Comparison of ENCODE assay signal across 8 cellular contexts in genomic region chr9:97853056-97853843, GRCh38. TPM values are rescaled to one million over a fixed set of nuclear protein-coding genes. Genes with fewer than 3 reads are reported as not detected.
DNase-seq lines count a peak whose midpoint lies in the region; ATAC-seq and TF ChIP-seq lines count a peak whose summit lies in the region.

Gene FOXE1, plus strand, starts transcription at chr9:97853226. Its CDS starts 689 bp downstream, at chr9:97853915.

- DNase-seq in NCI-H2227 (lab: John Stamatoyannopoulos, UW; ENCODE audit: unreplicated experiment) (peak; percentile 39), NCI-H2227 treated with DMSO at 0.1 percent for 48 hours (lab: John Stamatoyannopoulos, UW) (no peak), smooth muscle cell (lab: John Stamatoyannopoulos, UW; ENCODE audit: unreplicated experiment) (no peak), NCI-H1436 (lab: John Stamatoyannopoulos, UW) (no peak), inferior parietal cortex (ENCODE audit: extremely low spot score) (no peak)

- H3K9me3 ChIP-seq in smooth muscle cell (replicated peaks; ENCODE audit: low read depth), result no peaks in the 10 kb centered on the region

- H3K9ac ChIP-seq in smooth muscle cell (ENCODE audit: low read depth), result no peak within 1 kb of the TSS

- H3K36me3 ChIP-seq in smooth muscle cell (ENCODE audit: low read depth), result no peaks in the 10 kb centered on the region

- no peaks in the 10 kb centered on the region for H3K79me2 ChIP-seq in smooth muscle cell (ENCODE audit: low read depth)

- peak within 1 kb of the TSS; percentile 81 for H3K4me2 ChIP-seq in smooth muscle cell

- no peak for TF ChIP-seq CTCF in VCaP (conservative IDR thresholded peaks at IDR 0.05)
- no peak for TF ChIP-seq CTCF in smooth muscle cell (IDR thresholded peaks at IDR 0.05; ENCODE audit: borderline replicate concordance, insufficient read depth, poor library complexity, severe bottlenecking)

- H2AFZ ChIP-seq in smooth muscle cell (ENCODE audit: low read depth), result no peak within 1 kb of the TSS

- H3K27me3 ChIP-seq in smooth muscle cell (ENCODE audit: low read depth), result peaks cover 100% of the 10 kb centered on the region

- H3K4me3 ChIP-seq in iPS-11a (ENCODE audit: low read depth, low read length) (peak within 1 kb of the TSS; percentile 35), smooth muscle cell (peak within 1 kb of the TSS; percentile 43)

- H3K4me1 ChIP-seq in smooth muscle cell (ENCODE audit: low read depth), result peaks cover 18% of the 10 kb centered on the region

- H3K27ac ChIP-seq in VCaP, result peak within 1 kb of the TSS; percentile 60
- no peak within 1 kb of the TSS for H3K27ac ChIP-seq in smooth muscle cell (ENCODE audit: low read depth)

- ATAC-seq in GM21360 (IDR thresholded peaks at IDR 0.05; ENCODE audit: unreplicated experiment), result no peak

- WGBS in smooth muscle cell (ENCODE audit: low lambda C conversion rate), result 2% methylated on average over 51 of the region's 83 CpGs

- H4K20me1 ChIP-seq in smooth muscle cell (ENCODE audit: low read depth), result no peaks in the 10 kb centered on the region

- H3F3A ChIP-seq in smooth muscle cell (ENCODE audit: low read depth), result no peaks in the 10 kb centered on the region

RNA-seq across cellular contexts. Expression of gene FOXE1, which starts in this region (rescaled TPM):
- total RNA-seq in smooth muscle cell, result not detected in 2 replicates
- polyA plus RNA-seq in smooth muscle cell, result not detected in 2 replicates
